9 cellular contexts compared by ENCODE assay signal in genomic region chr12:47190271-47190750, GRCh38.
A peak's percentile ranks its signal among the peaks of the same experiment; 100 is the strongest.
DNase-seq lines count a peak whose midpoint lies in the region; ATAC-seq, FAIRE-seq and TF ChIP-seq lines count a peak whose summit lies in the region.
"Had no signal": no experiment of that assay in that cellular context is flagged by ENCODE, and none has a peak within 500 bp of the region (broad histone marks: within the 10 kb centered on the region; RNA-seq: fewer than 3 reads in every experiment).

No MANE protein-coding gene starts in this region.

- intact Hi-C loops in OCI-LY7 (cut with micrococcal nuclease; ENCODE audit: unreplicated experiment) = loop anchor here (5.0 kb wide), 1 partner anchor 108 kb away; no protein-coding TSS in a partner anchor

- BruUV-seq in OCI-LY7 (replicated peaks; lab: Mats Ljungman, UMichigan) = no TSS peak

- H2AFZ ChIP-seq in OCI-LY7 (ENCODE audit: low read length) = peak overlapping the region; percentile 4; the same call in 1 of the 2 replicates

- no peaks in the 10 kb centered on the region for H3K36me3 ChIP-seq in OCI-LY7 (ENCODE audit: insufficient read depth, low read length)

- H3K4me3 ChIP-seq in OCI-LY7 (ENCODE audit: low read depth, low read length, poor library complexity, severe bottlenecking) = no peak overlapping the region

- POLR2A ChIA-PET in OCI-LY7 (lab: Charles Lee) = no interaction called here

- peaks cover 60% of the 10 kb centered on the region for H3K4me1 ChIP-seq in OCI-LY7 (ENCODE audit: insufficient read depth, low read length, poor library complexity, severe bottlenecking)

- DNase-seq in stimulated activated CD4-positive, alpha-beta T cell treated with anti-CD3 and anti-CD28 coated beads, Interleukin-15, amount 100 ng/mL, for 24 hours = peak; percentile 57
- no peak for DNase-seq in stimulated activated CD4-positive, alpha-beta T cell treated with anti-CD3 and anti-CD28 coated beads, Interleukin-4, amount 100 ng/mL, for 4 hours
- no peak for DNase-seq in OCI-LY7 (ENCODE audit: low spot score)
- no peak for DNase-seq in effector memory CD8-positive, alpha-beta T cell
- DNase-seq in urothelium cell line (ENCODE audit: low spot score) = peak; percentile 26
- no peak for DNase-seq in activated gamma-delta T cell treated with Interleukin-2 at 50 U/mL for 16 hours

- no peak for TF ChIP-seq CTCF in OCI-LY7 (conservative IDR thresholded peaks at IDR 0.05; ENCODE audit: low read length)

- H3K27ac ChIP-seq in OCI-LY7 (ENCODE audit: low read depth, low read length, poor library complexity, severe bottlenecking) = no peak overlapping the region

- H3K27me3 Mint-ChIP-seq in effector memory CD8-positive, alpha-beta T cell = no peaks in the 10 kb centered on the region

- H3K4me3 Mint-ChIP-seq in effector memory CD8-positive, alpha-beta T cell = peak overlapping the region in 1 of 2 donors; percentile 85

- H3K27ac Mint-ChIP-seq in effector memory CD8-positive, alpha-beta T cell = peak overlapping the region; percentile 95

- H3K9me3 Mint-ChIP-seq in effector memory CD8-positive, alpha-beta T cell = no peaks in the 10 kb centered on the region

- CTCF ChIA-PET in OCI-LY7 (lab: Charles Lee; ENCODE audit: unreplicated experiment) = no interaction called here

- ATAC-seq in effector memory CD8-positive, alpha-beta T cell (replicated peaks) = no peak
- no peak for ATAC-seq in HG03139 (IDR thresholded peaks at IDR 0.05; ENCODE audit: unreplicated experiment)
- ATAC-seq in GM18867 (IDR thresholded peaks at IDR 0.05; ENCODE audit: unreplicated experiment) = no peak
- ATAC-seq: HCT116 had no signal

- FAIRE-seq in urothelium cell line (lab: Jason Lieb, UNC) = no peak

- no peaks in the 10 kb centered on the region for H3K9me3 ChIP-seq in OCI-LY7 (ENCODE audit: low read length)

- no peaks in the 10 kb centered on the region for H3K9me2 ChIP-seq in OCI-LY7 (ENCODE audit: insufficient read depth, low read length)

- no peaks in the 10 kb centered on the region for H4K20me1 ChIP-seq in OCI-LY7 (ENCODE audit: insufficient read depth, low read length)

- peaks cover 60 to 80% of the 10 kb centered on the region in 2 donors for H3K4me1 Mint-ChIP-seq in effector memory CD8-positive, alpha-beta T cell (ENCODE audit: low read depth in 2 of 2)

- H3K36me3 Mint-ChIP-seq in effector memory CD8-positive, alpha-beta T cell (ENCODE audit: insufficient read depth) = peaks cover 6% of the 10 kb centered on the region

- peak overlapping the region; percentile 27; the same call in 1 of the 2 replicates for H3K4me2 ChIP-seq in OCI-LY7 (ENCODE audit: low read length)

- no peaks in the 10 kb centered on the region for H3K79me2 ChIP-seq in OCI-LY7 (ENCODE audit: insufficient read depth, low read depth, low read length)

Comparison
In these comparisons a context has a peak if more than half of its experiments do, and no peak if none do; other contexts are left out.
1. DNase-seq: peak in stimulated activated CD4-positive, alpha-beta T cell treated with anti-CD3 and anti-CD28 coated beads, Interleukin-15, amount 100 ng/mL, for 24 hours (single experiment) and urothelium cell line (single experiment); none in stimulated activated CD4-positive, alpha-beta T cell treated with anti-CD3 and anti-CD28 coated beads, Interleukin-4, amount 100 ng/mL, for 4 hours (0 of 2), OCI-LY7 (single experiment), effector memory CD8-positive, alpha-beta T cell (0 of 3) and activated gamma-delta T cell treated with Interleukin-2 at 50 U/mL for 16 hours (single experiment).